8 cellular contexts compared by ENCODE assay signal in genomic region chr22:26360169-26360885, GRCh38.
A peak's percentile ranks its signal among the peaks of the same experiment; 100 is the strongest.
DNase-seq lines count a peak whose midpoint lies in the region; ATAC-seq and TF ChIP-seq lines count a peak whose summit lies in the region.

No MANE protein-coding gene starts in this region.

- H3K79me2 ChIP-seq in DND-41 (ENCODE audit: insufficient read depth, low read length), result no peaks in the 10 kb centered on the region

- peaks cover 5% of the 10 kb centered on the region for H3K4me1 ChIP-seq in DND-41 (ENCODE audit: insufficient read depth, low read length)
- peaks cover 0 to 9% (median 2%) of the 10 kb centered on the region in 3 donors for H3K4me1 ChIP-seq in gastroesophageal sphincter

- peak overlapping the region; percentile 52 for H3K4me2 ChIP-seq in DND-41 (ENCODE audit: insufficient read depth, low read length)

- no peak for TF ChIP-seq EP300 in gastroesophageal sphincter (IDR thresholded peaks at IDR 0.05)

- peak; percentile 94 for TF ChIP-seq CTCF in DND-41 (IDR thresholded peaks at IDR 0.05; ENCODE audit: borderline replicate concordance, extremely low read depth, low read length, poor library complexity, severe bottlenecking)
- TF ChIP-seq CTCF in LNCAP (IDR thresholded peaks at IDR 0.05), result peak; percentile 95
- TF ChIP-seq CTCF in gastroesophageal sphincter (IDR thresholded peaks at IDR 0.05), result peak; percentile 75 to 95 (median 86)

- H3K4me3 ChIP-seq in DND-41 (ENCODE audit: low read depth in 1 of 2, low read length in 2 of 2), result no peak overlapping the region
- no peak overlapping the region for H3K4me3 ChIP-seq in gastroesophageal sphincter

- peak overlapping the region; percentile 48; the same call in 1 of the 2 replicates for H2AFZ ChIP-seq in DND-41 (ENCODE audit: low read depth, low read length)

- no peak overlapping the region for H3K27ac ChIP-seq in DND-41 (ENCODE audit: low read length)
- H3K27ac ChIP-seq in gastroesophageal sphincter, result no peak overlapping the region
- H3K27ac ChIP-seq in substantia nigra (ENCODE audit: low read depth, low read length, poor library complexity, severe bottlenecking), result no peak overlapping the region

- 7 to 16% methylated on average over 5 to 15 of the region's 17 CpGs for WGBS in gastroesophageal sphincter (ENCODE audit: low coverage in 1 of 2), 2 donors

- DNase-seq in DND-41, result peak; percentile 71
- DNase-seq in SHP77 treated with DMSO at 0.1 percent for 48 hours (lab: John Stamatoyannopoulos, UW), result peak; percentile 58
- DNase-seq in activated gamma-delta T cell treated with anti-CD3 and anti-CD28 coated beads, Interleukin-2, amount 50 U/mL, for 16 hours (ENCODE audit: low read depth), result peak; percentile 36
- DNase-seq in non-pigmented ciliary epithelial cell (ENCODE audit: low read depth), result peak; percentile 38
- peak in 40 of 49 donors; percentile 3 to 62 (median 30) for DNase-seq in substantia nigra (lab: John Stamatoyannopoulos, UW)

- no peak overlapping the region for H3K9ac ChIP-seq in DND-41 (ENCODE audit: low read depth, low read length)

- ATAC-seq in DND-41 (ENCODE audit: insufficient read depth, low read depth), result peak; percentile 73
- ATAC-seq in gastroesophageal sphincter, result peak; percentile 66
- no peak for ATAC-seq in GM18873 (IDR thresholded peaks at IDR 0.05; ENCODE audit: low FRiP score, unreplicated experiment)

- H3K27me3 ChIP-seq in DND-41 (ENCODE audit: insufficient read depth, low read length, poor library complexity), result no peaks in the 10 kb centered on the region
- H3K27me3 ChIP-seq in gastroesophageal sphincter, result peaks cover 70% of the 10 kb centered on the region

- H4K20me1 ChIP-seq in DND-41 (ENCODE audit: insufficient read depth, low read length), result no peaks in the 10 kb centered on the region

- no peaks in the 10 kb centered on the region for H3K36me3 ChIP-seq in DND-41 (ENCODE audit: insufficient read depth, low read length)
- H3K36me3 ChIP-seq in gastroesophageal sphincter, result no peaks in the 10 kb centered on the region

- H3K9me3 ChIP-seq in DND-41 (ENCODE audit: insufficient read depth, low read length, severe bottlenecking) (no peaks in the 10 kb centered on the region), gastroesophageal sphincter (no peaks in the 10 kb centered on the region)

- no peak for TF ChIP-seq POLR2A in gastroesophageal sphincter (IDR thresholded peaks at IDR 0.05)
